In the genomic region with DNA sequence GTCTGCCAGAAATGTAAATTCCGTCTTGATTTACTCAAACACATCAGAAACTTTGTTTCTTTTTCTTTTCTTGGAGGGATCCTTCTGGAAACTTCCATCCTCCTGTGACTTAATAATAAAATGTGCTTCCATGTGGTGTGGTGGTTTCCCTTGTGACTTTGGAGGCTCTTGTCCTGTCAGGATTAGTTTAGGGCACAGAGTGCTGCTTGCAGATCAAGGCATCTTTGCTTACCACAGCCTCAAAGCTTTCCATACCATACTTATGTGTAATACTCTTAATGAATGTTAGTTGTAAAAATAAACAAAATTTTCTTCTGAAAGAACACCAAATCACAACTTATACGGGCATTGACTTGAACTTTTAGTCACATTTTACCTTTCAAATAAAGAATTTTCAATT, we compare ENCODE assay signal across 20 cellular contexts. TPM values are rescaled to one million over a fixed set of nuclear protein-coding genes. Genes with fewer than 3 reads are reported as not detected.
DNase-seq lines count a peak whose midpoint lies in the region; ATAC-seq and TF ChIP-seq lines count a peak whose summit lies in the region.
"Had no signal": no experiment of that assay in that cellular context is flagged by ENCODE, and none has a peak within 500 bp of the region (broad histone marks: within the 10 kb centered on the region; RNA-seq: fewer than 3 reads in every experiment).

No MANE protein-coding gene starts in this region.

- no peak overlapping the region for H3K4me3 Mint-ChIP-seq in stimulated activated naive B cell treated with anti-CD40 and anti-IgM and Interleukin-4, amounts not matched to agents 10 μg/mL and 1 μg/mL and 100 μg/mL, for 72 hours
- no peak overlapping the region for H3K4me3 Mint-ChIP-seq in endothelial cell (ENCODE audit: unreplicated experiment)
- H3K4me3 Mint-ChIP-seq: CD4-positive, CD25-positive, alpha-beta regulatory T cell had no signal

- no peak for ATAC-seq in stimulated activated naive B cell treated with anti-CD40 and anti-IgM and Interleukin-4, amounts not matched to agents 10 μg/mL and 1 μg/mL and 100 μg/mL, for 72 hours (replicated peaks)
- ATAC-seq: HepG2, Panc1, Right ventricle myocardium inferior had no signal

- no peaks in the 10 kb centered on the region for H3K36me3 ChIP-seq in WERI-Rb-1

- H3K36me3 Mint-ChIP-seq in stimulated activated naive B cell treated with anti-CD40 and anti-IgM and Interleukin-4, amounts not matched to agents 10 μg/mL and 1 μg/mL and 100 μg/mL, for 72 hours = no peaks in the 10 kb centered on the region
- no peaks in the 10 kb centered on the region for H3K36me3 Mint-ChIP-seq in endothelial cell (ENCODE audit: low read depth, unreplicated experiment)
- H3K36me3 Mint-ChIP-seq: CD4-positive, CD25-positive, alpha-beta regulatory T cell had no signal

- H3K27ac Mint-ChIP-seq in stimulated activated naive B cell treated with anti-CD40 and anti-IgM and Interleukin-4, amounts not matched to agents 10 μg/mL and 1 μg/mL and 100 μg/mL, for 72 hours = no peak overlapping the region
- H3K27ac Mint-ChIP-seq in endothelial cell (ENCODE audit: unreplicated experiment) = no peak overlapping the region
- H3K27ac Mint-ChIP-seq: CD4-positive, CD25-positive, alpha-beta regulatory T cell had no signal

- H3K9me3 ChIP-seq in WERI-Rb-1 (ENCODE audit: severe bottlenecking) = no peaks in the 10 kb centered on the region
- H3K9me3 ChIP-seq: Caco-2 had no signal

- peaks cover 3% of the 10 kb centered on the region in 2 donors for H3K27me3 Mint-ChIP-seq in stimulated activated naive B cell treated with anti-CD40 and anti-IgM and Interleukin-4, amounts not matched to agents 10 μg/mL and 1 μg/mL and 100 μg/mL, for 72 hours
- peaks cover 2% of the 10 kb centered on the region for H3K27me3 Mint-ChIP-seq in endothelial cell (ENCODE audit: unreplicated experiment)
- H3K27me3 Mint-ChIP-seq: CD4-positive, CD25-positive, alpha-beta regulatory T cell had no signal

- H3K4me3 ChIP-seq in choroid plexus epithelial cell (ENCODE audit: low read depth, low read length) (no peak overlapping the region), WERI-Rb-1 (ENCODE audit: low read depth, low read length) (no peak overlapping the region)

- DNase-seq in EH (ENCODE audit: low read depth) (peak; percentile 54), LHCN-M2 (ENCODE audit: low read depth) (peak; percentile 10), choroid plexus epithelial cell (ENCODE audit: low read depth) (peak; percentile 4), non-pigmented ciliary epithelial cell (ENCODE audit: low read depth) (peak; percentile 74), WERI-Rb-1 (no peak), RPMI8226 (no peak), endothelial cell (ENCODE audit: low spot score) (no peak)
- no peak for DNase-seq in stimulated activated naive B cell treated with anti-CD40 and anti-IgM and Interleukin-4, amounts not matched to agents 10 μg/mL and 1 μg/mL and 100 μg/mL, for 72 hours
- DNase-seq: Caco-2; CD4-positive, CD25-positive, alpha-beta regulatory T cell; DMS153; HCEC 1CT; MM.1S; NCI-H1092 treated with DMSO at 0.1 percent for 48 hours; NCI-H1694; NCI-H226; NCI-H524 treated with DMSO at 0.1 percent for 48 hours had no signal

- H3K27me3 ChIP-seq in WERI-Rb-1 (ENCODE audit: insufficient read depth, low read depth, severe bottlenecking) = no peaks in the 10 kb centered on the region

- no peak for TF ChIP-seq CTCF in choroid plexus epithelial cell (conservative IDR thresholded peaks at IDR 0.05; ENCODE audit: low read depth, low read length)
- no peak for TF ChIP-seq CTCF in WERI-Rb-1 (IDR thresholded peaks at IDR 0.05; ENCODE audit: low read depth, low read length)
- no peak for TF ChIP-seq CTCF in endothelial cell (IDR thresholded peaks at IDR 0.05; ENCODE audit: unreplicated experiment)

- H3K9me3 Mint-ChIP-seq in stimulated activated naive B cell treated with anti-CD40 and anti-IgM and Interleukin-4, amounts not matched to agents 10 μg/mL and 1 μg/mL and 100 μg/mL, for 72 hours = peaks cover 3 to 9% of the 10 kb centered on the region in 2 donors
- no peaks in the 10 kb centered on the region for H3K9me3 Mint-ChIP-seq in endothelial cell (ENCODE audit: unreplicated experiment)

- H3K27ac ChIP-seq in WERI-Rb-1 = no peak overlapping the region

- no peaks in the 10 kb centered on the region for H3K4me1 Mint-ChIP-seq in stimulated activated naive B cell treated with anti-CD40 and anti-IgM and Interleukin-4, amounts not matched to agents 10 μg/mL and 1 μg/mL and 100 μg/mL, for 72 hours
- H3K4me1 Mint-ChIP-seq in endothelial cell (ENCODE audit: unreplicated experiment) = no peaks in the 10 kb centered on the region
- H3K4me1 Mint-ChIP-seq: CD4-positive, CD25-positive, alpha-beta regulatory T cell had no signal

RNA-seq across cellular contexts. Expression of gene GBA3, which starts 27.4 kb away (rescaled TPM):
- total RNA-seq in LHCN-M2 (2014; rRNA removed) = not detected in 2 replicates
- polyA plus RNA-seq in LHCN-M2 (2012) = not detected
- not detected for total RNA-seq in endothelial cell (ENCODE audit: unreplicated experiment)
- total RNA-seq: CD4-positive, CD25-positive, alpha-beta regulatory T cell; Right ventricle myocardium inferior had no signal
- polyA plus RNA-seq: CD4-positive, CD25-positive, alpha-beta regulatory T cell; HepG2 had no signal

Comparison
In these comparisons a context has a peak if more than half of its experiments do, and no peak if none do; other contexts are left out.
1. DNase-seq: peak in EH (single experiment), LHCN-M2 (single experiment), choroid plexus epithelial cell (single experiment) and non-pigmented ciliary epithelial cell (single experiment); none in WERI-Rb-1 (single experiment), stimulated activated naive B cell treated with anti-CD40 and anti-IgM and Interleukin-4, amounts not matched to agents 10 μg/mL and 1 μg/mL and 100 μg/mL, for 72 hours (single experiment), RPMI8226 (single experiment) and endothelial cell (single experiment).